ENCODE assay signal across 20 cellular contexts in genomic region chr2:3008551-3009498, GRCh38.
DNase-seq lines count a peak whose midpoint lies in the region; ATAC-seq and TF ChIP-seq lines count a peak whose summit lies in the region.
"Had no signal": no experiment of that assay in that cellular context is flagged by ENCODE, and none has a peak within 500 bp of the region (broad histone marks: within the 10 kb centered on the region; RNA-seq: fewer than 3 reads in every experiment).

No MANE protein-coding gene starts in this region.

- H3K27me3 ChIP-seq in BE2C, result no peaks in the 10 kb centered on the region
- no peaks in the 10 kb centered on the region for H3K27me3 ChIP-seq in hepatocyte
- peaks cover 0 to 13% (median 0%) of the 10 kb centered on the region in 3 donors for H3K27me3 ChIP-seq in sigmoid colon
- H3K27me3 ChIP-seq in MG63, result no peaks in the 10 kb centered on the region
- H3K27me3 ChIP-seq: Peyer's patch had no signal

- H3K4me2 ChIP-seq in hepatocyte, result peak overlapping the region; percentile 23

- H3K27ac ChIP-seq in hepatocyte, result no peak overlapping the region
- H3K27ac ChIP-seq in sigmoid colon, result no peak overlapping the region
- H3K27ac ChIP-seq: Peyer's patch had no signal

- WGBS in hepatocyte (ENCODE audit: low lambda C conversion rate, missing lambda C conversion rate), result 55% methylated on average over 14 of the region's 14 CpGs
- WGBS in sigmoid colon, 2 donors, result 53 to 60% methylated on average over 14 of the region's 14 CpGs

- no peak for TF ChIP-seq CTCF in BE2C (IDR thresholded peaks at IDR 0.05; ENCODE audit: low read depth, low read length)
- no peak for TF ChIP-seq CTCF in hepatocyte (IDR thresholded peaks at IDR 0.05; ENCODE audit: poor library complexity)
- no peak for TF ChIP-seq CTCF in sigmoid colon (IDR thresholded peaks at IDR 0.05)

- TF ChIP-seq POLR2A in sigmoid colon (IDR thresholded peaks at IDR 0.05), result no peak

- no peaks in the 10 kb centered on the region for H4K20me1 ChIP-seq in hepatocyte (ENCODE audit: insufficient read depth, poor library complexity, severe bottlenecking)

- H3K36me3 ChIP-seq in BE2C (no peaks in the 10 kb centered on the region), hepatocyte (replicated peaks; ENCODE audit: insufficient read depth, low read depth) (no peaks in the 10 kb centered on the region), sigmoid colon (no peaks in the 10 kb centered on the region), MG63 (no peaks in the 10 kb centered on the region)
- H3K36me3 ChIP-seq: Peyer's patch had no signal

- H3K4me3 ChIP-seq in BE2C (ENCODE audit: low read depth, low read length) (peak overlapping the region; percentile 35), hepatocyte (no peak overlapping the region), sigmoid colon (no peak overlapping the region), MG63 (no peak overlapping the region)
- H3K4me3 ChIP-seq: Peyer's patch had no signal

- ATAC-seq in SK-N-SH treated with all-trans-retinoic acid at 6 μM for 48 hours, result no peak; the same call in 2 of the 3 replicates

- no peak overlapping the region for H2AFZ ChIP-seq in hepatocyte

- H3K79me2 ChIP-seq in hepatocyte, result no peaks in the 10 kb centered on the region

- H3K4me1 ChIP-seq in BE2C (peaks cover 17% of the 10 kb centered on the region), hepatocyte (ENCODE audit: insufficient read depth) (no peaks in the 10 kb centered on the region), sigmoid colon (no peaks in the 10 kb centered on the region)
- H3K4me1 ChIP-seq: Caco-2, Peyer's patch had no signal

- peak; percentile 48 for DNase-seq in BE2C
- DNase-seq in hepatocyte (ENCODE audit: low spot score), result no peak
- peak; percentile 82 for DNase-seq in retina
- DNase-seq in sigmoid colon, result no peak
- DNase-seq in MG63, result no peak
- no peak for DNase-seq in HUDEP-2 (lab: John Stamatoyannopoulos, UW; ENCODE audit: unreplicated experiment in 76 of 76)
- DNase-seq: Caco-2; CD4-positive, alpha-beta T cell; DMS 273 treated with DMSO at 0.1 percent for 48 hours; DMS79 treated with DMSO at 0.1 percent for 48 hours; H9; HFFc6; KBM-7; NCI-H1092; NCI-H1436 treated with DMSO at 0.1 percent for 48 hours; NCI-H1930; NCI-H774; NK-92 treated with Interleukin-12 subunit alpha and Interleukin-12 subunit beta, amount 100 ng/mL, for 24 hours; Peyer's patch had no signal

- TF ChIP-seq EP300 in sigmoid colon (IDR thresholded peaks at IDR 0.05), result no peak

- H3K9me2 ChIP-seq in hepatocyte (replicated peaks; ENCODE audit: insufficient read depth), result no peaks in the 10 kb centered on the region

- H3K9me3 ChIP-seq in BE2C (no peaks in the 10 kb centered on the region), hepatocyte (ENCODE audit: low read depth) (no peaks in the 10 kb centered on the region), sigmoid colon (peaks cover 0 to 4% (median 2%) of the 10 kb centered on the region in 4 donors), MG63 (no peaks in the 10 kb centered on the region)
- H3K9me3 ChIP-seq: Caco-2 had no signal

- intact Hi-C loops in sigmoid colon (cut with DNase I), result no loop called here

TF ChIP-seq in SK-N-SH treated with all-trans-retinoic acid at 6 μM for 48 hours, 23 proteins besides CTCF, POLR2A, EP300 and RAD21:
- no peak for TF ChIP-seq ZFP3 (CRISPR knock-in tag; IDR thresholded peaks at IDR 0.05)
- TF ChIP-seq TCF4 (CRISPR knock-in tag; IDR thresholded peaks at IDR 0.05; ENCODE audit: borderline replicate concordance), result peak; percentile 77
TF ChIP-seq in SK-N-SH treated with all-trans-retinoic acid at 6 μM for 48 hours: peak in this region for 1.

Comparison
In these comparisons a context has a peak if more than half of its experiments do, and no peak if none do; other contexts are left out.
1. DNase-seq: peak in BE2C (single experiment) and retina (single experiment); none in hepatocyte (single experiment), sigmoid colon (single experiment), MG63 (single experiment) and HUDEP-2 (0 of 76).